Comparison of ENCODE assay signal across 19 cellular contexts in the genomic region with DNA sequence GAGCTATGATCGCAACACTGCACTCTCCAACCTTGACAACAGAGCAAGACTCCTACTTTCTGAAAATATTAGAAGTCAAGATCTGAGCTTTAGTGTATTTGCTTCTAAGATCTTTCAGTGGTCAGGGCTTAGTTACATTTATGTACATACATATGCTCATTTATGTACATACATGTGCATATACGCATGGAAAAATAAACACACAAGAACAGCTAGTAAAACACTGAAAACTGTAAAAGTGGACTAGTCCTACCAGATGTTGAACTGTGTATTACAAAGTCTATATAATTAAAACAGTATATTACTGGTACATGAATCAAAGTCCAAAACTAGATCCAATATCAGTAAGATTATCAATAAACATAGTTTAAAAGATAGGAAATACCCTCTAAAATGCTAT.
"Had no signal": no experiment of that assay in that cellular context is flagged by ENCODE, and none has a peak within 500 bp of the region (broad histone marks: within the 10 kb centered on the region; RNA-seq: fewer than 3 reads in every experiment).

No MANE protein-coding gene starts in this region.

- H3K9me3 Mint-ChIP-seq: naive thymus-derived CD4-positive, alpha-beta T cell; type B pancreatic cell had no signal

- H3K27me3 ChIP-seq: gastrocnemius medialis, ovary, right atrium auricular region, sigmoid colon, thyroid gland had no signal

- DNase-seq: effector CD4-positive, alpha-beta T cell; gastrocnemius medialis; glutamatergic neuron; left ventricle myocardium superior; mesendoderm; naive thymus-derived CD4-positive, alpha-beta T cell; ovary; sigmoid colon; stimulated activated CD4-positive, alpha-beta T cell treated with anti-CD3 and anti-CD28 coated beads, Interleukin-12 subunit alpha, Interleukin-12 subunit beta, amount 100 ng/mL, for 4 hours; stimulated activated naive CD4-positive, alpha-beta T cell treated with Interleukin-2 at 50 U/mL for 16 hours; thyroid gland had no signal

- H3K4me1 Mint-ChIP-seq: naive thymus-derived CD4-positive, alpha-beta T cell had no signal

- FAIRE-seq: keratinocyte, urothelium cell line had no signal

- H3K4me1 ChIP-seq: gastrocnemius medialis, right atrium auricular region had no signal

- H3K9me3 ChIP-seq: gastrocnemius medialis, ovary, right atrium auricular region, sigmoid colon, thyroid gland had no signal

- H3K36me3 ChIP-seq: ovary had no signal

- H3K4me3 ChIP-seq: coronary artery, gastrocnemius medialis, lung, ovary, right atrium auricular region, sigmoid colon, skin epidermis, thyroid gland had no signal

- ATAC-seq: esophagus mucosa; gastrocnemius medialis; left ventricle myocardium superior; naive thymus-derived CD4-positive, alpha-beta T cell had no signal

- H3K27ac Mint-ChIP-seq: type B pancreatic cell had no signal

- H3K27me3 Mint-ChIP-seq: naive thymus-derived CD4-positive, alpha-beta T cell; type B pancreatic cell had no signal

- H3K4me3 Mint-ChIP-seq: naive thymus-derived CD4-positive, alpha-beta T cell; type B pancreatic cell had no signal

- H3K27ac ChIP-seq: coronary artery, gastrocnemius medialis, ovary, right atrium auricular region, sigmoid colon, skin epidermis, thyroid gland had no signal
